1 cellular context compared by ENCODE assay signal in genomic region chr2:233778030-233778429, GRCh38.
TF ChIP-seq lines count a peak whose summit lies in the region.

Gene MROH2A, plus strand, starts transcription at chr2:233778330. Its CDS starts 1,029 bp downstream, at chr2:233779359.

TF ChIP-seq in GM23338, 12 proteins besides CTCF, POLR2A, EP300 and RAD21:
- TF ChIP-seq ETS1 (IDR thresholded peaks at IDR 0.05): no peak
- no peak for TF ChIP-seq STAT1 (IDR thresholded peaks at IDR 0.05; ENCODE audit: unreplicated experiment)
- TF ChIP-seq POLR2AphosphoS5 (IDR thresholded peaks at IDR 0.05; ENCODE audit: low read depth): no peak
- TF ChIP-seq EZH2phosphoT487 (IDR thresholded peaks at IDR 0.05; ENCODE audit: unreplicated experiment): no peak
- TF ChIP-seq ZNF331 (CRISPR knock-in tag; IDR thresholded peaks at IDR 0.05; ENCODE audit: low read depth): no peak
- no peak for TF ChIP-seq CREB1 (CRISPR knock-in tag; IDR thresholded peaks at IDR 0.05; ENCODE audit: low read depth)
- TF ChIP-seq NANOG (IDR thresholded peaks at IDR 0.05; ENCODE audit: borderline replicate concordance): no peak
- no peak for TF ChIP-seq JUNB (IDR thresholded peaks at IDR 0.05; ENCODE audit: unreplicated experiment)
